In genomic region chr5:66982514-66982913, GRCh38 we compare ENCODE assay signal across 25 cellular contexts.
DNase-seq lines count a peak whose midpoint lies in the region; ATAC-seq and TF ChIP-seq lines count a peak whose summit lies in the region.
"Had no signal": no experiment of that assay in that cellular context is flagged by ENCODE, and none has a peak within 500 bp of the region (broad histone marks: within the 10 kb centered on the region; RNA-seq: fewer than 3 reads in every experiment).

No MANE protein-coding gene starts in this region.

- DNase-seq in DMS79 treated with DMSO at 0.1 percent for 48 hours (lab: John Stamatoyannopoulos, UW) (peak; percentile 66), DMS79 (lab: John Stamatoyannopoulos, UW) (no peak), hepatocyte (ENCODE audit: low spot score) (no peak), tibial artery (no peak), SJCRH30 (no peak)
- DNase-seq in activated naive CD4-positive, alpha-beta T cell treated with Interleukin-2 at 50 U/mL for 16 hours, result no peak
- DNase-seq: ACHN, DMS53, EL, GDM1, GOT3, HCEC 1CT, NCI-H1092, NCI-H1417 treated with DMSO at 0.1 percent for 48 hours, NCI-H1694 treated with DMSO at 0.1 percent for 48 hours, NCI-H2081, NCI-H2171 treated with DMSO at 0.1 percent for 48 hours, NCI-H345, NCI-H524 treated with DMSO at 0.1 percent for 48 hours, Right ventricle myocardium superior, RPMI8226 had no signal

- H3K4me1 ChIP-seq in hepatocyte (ENCODE audit: insufficient read depth), result peaks cover 10% of the 10 kb centered on the region
- peaks cover 0 to 50% (median 11%) of the 10 kb centered on the region in 4 donors for H3K4me1 ChIP-seq in tibial artery
- H3K4me1 ChIP-seq in SJCRH30, result no peaks in the 10 kb centered on the region

- H3K79me2 ChIP-seq in hepatocyte, result no peaks in the 10 kb centered on the region

- 83% methylated on average over 4 of the region's 4 CpGs for WGBS in hepatocyte (ENCODE audit: low lambda C conversion rate, missing lambda C conversion rate)

- no peaks in the 10 kb centered on the region for H3K36me3 ChIP-seq in hepatocyte (replicated peaks; ENCODE audit: insufficient read depth, low read depth)
- no peaks in the 10 kb centered on the region for H3K36me3 ChIP-seq in tibial artery
- H3K36me3 ChIP-seq in SJCRH30, result no peaks in the 10 kb centered on the region

- no peak overlapping the region for H3K4me3 ChIP-seq in hepatocyte
- no peak overlapping the region for H3K4me3 ChIP-seq in tibial artery
- no peak overlapping the region for H3K4me3 ChIP-seq in SJCRH30
- H3K4me3 ChIP-seq: GM12878 had no signal

- ATAC-seq in HG03175 (IDR thresholded peaks at IDR 0.05; ENCODE audit: unreplicated experiment), result no peak
- ATAC-seq: GM12878 had no signal

- H2AFZ ChIP-seq in hepatocyte, result no peak overlapping the region

- H3K27ac ChIP-seq in VCaP (peak overlapping the region; percentile 59), hepatocyte (peak overlapping the region; percentile 38), tibial artery (peak overlapping the region; percentile 50 to 64), SJCRH30 (no peak overlapping the region)
- H3K27ac ChIP-seq: 22Rv1 had no signal

- intact Hi-C loops in tibial artery (cut with DNase I; ENCODE audit: low total_unique reads), result loop anchor here (10.0 kb wide), 1 partner anchor 222 kb away; no protein-coding TSS in a partner anchor

- H3K27me3 ChIP-seq in hepatocyte, result no peaks in the 10 kb centered on the region
- no peaks in the 10 kb centered on the region for H3K27me3 ChIP-seq in tibial artery
- H3K27me3 ChIP-seq in SJCRH30, result no peaks in the 10 kb centered on the region

- H3K9me2 ChIP-seq in hepatocyte (replicated peaks; ENCODE audit: insufficient read depth), result no peaks in the 10 kb centered on the region

- H3K4me2 ChIP-seq in hepatocyte, result no peak overlapping the region

- TF ChIP-seq CTCF in VCaP (conservative IDR thresholded peaks at IDR 0.05) (no peak), hepatocyte (IDR thresholded peaks at IDR 0.05; ENCODE audit: poor library complexity) (no peak), tibial artery (IDR thresholded peaks at IDR 0.05) (no peak)

- H3K9me3 ChIP-seq in hepatocyte (ENCODE audit: low read depth) (no peaks in the 10 kb centered on the region), tibial artery (no peaks in the 10 kb centered on the region), SJCRH30 (replicated peaks) (no peaks in the 10 kb centered on the region)

- H4K20me1 ChIP-seq in hepatocyte (ENCODE audit: insufficient read depth, poor library complexity, severe bottlenecking), result no peaks in the 10 kb centered on the region
